ENCODE assay signal across 11 cellular contexts in genomic region chr9:121748080-121748479, GRCh38.
A peak's percentile ranks its signal among the peaks of the same experiment; 100 is the strongest.
DNase-seq lines count a peak whose midpoint lies in the region; ATAC-seq and TF ChIP-seq lines count a peak whose summit lies in the region.
"Had no signal": no experiment of that assay in that cellular context is flagged by ENCODE, and none has a peak within 500 bp of the region (broad histone marks: within the 10 kb centered on the region; RNA-seq: fewer than 3 reads in every experiment).

No MANE protein-coding gene starts in this region.

- H3K27ac ChIP-seq in ACC112 (ENCODE audit: low read depth, low read length) (peak overlapping the region; percentile 58), HCT116 (ENCODE audit: low read depth, low read length) (peak overlapping the region; percentile 51; the same call in 1 of the 2 replicates), caudate nucleus (ENCODE audit: low read depth, low read length) (peak overlapping the region; percentile 93)
- H3K27ac ChIP-seq: C4-2B had no signal

- no peaks in the 10 kb centered on the region for H3K9me2 ChIP-seq in HCT116 (ENCODE audit: insufficient read depth)

- POLR2A ChIA-PET in HCT116 (lab: Charles Lee), result interaction anchor here (0.6 kb wide), 1 partner anchor 17 kb away, joined by 3 read pairs; no protein-coding TSS in a partner anchor

- H3K79me2 ChIP-seq in ACC112 (ENCODE audit: control insufficient read depth, insufficient read depth, low read length, unreplicated experiment), result peaks cover 2% of the 10 kb centered on the region
- peaks cover 36% of the 10 kb centered on the region; the same call in 1 of the 2 replicates for H3K79me2 ChIP-seq in HCT116 (ENCODE audit: insufficient read depth, low read length)

- TF ChIP-seq RAD21 in HCT116 (IDR thresholded peaks at IDR 0.05; ENCODE audit: low read depth), result no peak

- TF ChIP-seq POLR2A in HCT116 (IDR thresholded peaks at IDR 0.05; ENCODE audit: borderline replicate concordance, extremely low read depth, insufficient read depth, insufficient read length), result no peak

- H2AFZ ChIP-seq in ACC112 (ENCODE audit: low read length, unreplicated experiment) (no peak overlapping the region), HCT116 (ENCODE audit: low read depth, low read length, poor library complexity, severe bottlenecking) (no peak overlapping the region)

- H3K27me3 Mint-ChIP-seq in osteocyte (ENCODE audit: unreplicated experiment), result no peaks in the 10 kb centered on the region
- peaks cover 2 to 5% (median 2%) of the 10 kb centered on the region in 3 donors for H3K27me3 Mint-ChIP-seq in CD14-positive monocyte (ENCODE audit: low read depth in 3 of 3)
- H3K27me3 Mint-ChIP-seq: stimulated activated memory B cell treated with anti-CD40 and anti-IgM and Interleukin-4, amounts not matched to agents 10 μg/mL and 1 μg/mL and 100 μg/mL, for 72 hours had no signal

- RAD21 ChIA-PET in HCT116 (lab: Charles Lee; ENCODE audit: low non-redundant PET in 1 of 2, low total read pairs in 2 of 2, uncharacterized antibody in 2 of 2, unreplicated experiment in 2 of 2), result interaction anchor here in 1 of 2 experiments (1.2 kb wide), 1 partner anchor 113 kb away, joined by 3 read pairs; no protein-coding TSS in a partner anchor

- no peak for TF ChIP-seq CTCF in HCT116 (IDR thresholded peaks at IDR 0.05 in 2 of 3, conservative IDR thresholded peaks at IDR 0.05 in 1 of 3; ENCODE audit: borderline replicate concordance in 1 of 3, insufficient read depth in 1 of 3, low read depth in 2 of 3, low read length in 2 of 3)
- no peak for TF ChIP-seq CTCF in osteocyte (IDR thresholded peaks at IDR 0.05)
- no peak for TF ChIP-seq CTCF in CD14-positive monocyte (IDR thresholded peaks at IDR 0.05)

- DNase-seq in HCT116 (ENCODE audit: low read depth, low spot score) (no peak), caudate nucleus (lab: John Stamatoyannopoulos, UW) (peak in 1 of 61 donors; percentile 37), osteocyte (ENCODE audit: extremely low spot score, unreplicated experiment) (no peak), 8988T (no peak), NCI-H187 (lab: John Stamatoyannopoulos, UW) (no peak), CD14-positive monocyte (ENCODE audit: low spot score) (no peak)
- DNase-seq: NCI-H2029 had no signal

- H3K9ac ChIP-seq in HCT116 (ENCODE audit: low read length), result no peak overlapping the region; the same call in 1 of the 2 replicates

- CTCF ChIA-PET in HCT116 (lab: Charles Lee), result no interaction called here

- H3K36me3 Mint-ChIP-seq in osteocyte (ENCODE audit: unreplicated experiment) (peaks cover 2% of the 10 kb centered on the region), CD14-positive monocyte (no peaks in the 10 kb centered on the region)
- H3K36me3 Mint-ChIP-seq: stimulated activated memory B cell treated with anti-CD40 and anti-IgM and Interleukin-4, amounts not matched to agents 10 μg/mL and 1 μg/mL and 100 μg/mL, for 72 hours had no signal

- H3K4me2 ChIP-seq in HCT116 (ENCODE audit: low read length), result peak overlapping the region; percentile 60

- no peaks in the 10 kb centered on the region for H3K9me3 ChIP-seq in HCT116 (ENCODE audit: control insufficient read depth in 1 of 2, insufficient read depth in 1 of 2, low read depth in 1 of 2, low read length in 2 of 2)

- H3K36me3 ChIP-seq in ACC112 (ENCODE audit: insufficient read depth, low read length), result no peaks in the 10 kb centered on the region
- no peaks in the 10 kb centered on the region for H3K36me3 ChIP-seq in HCT116 (ENCODE audit: control insufficient read depth in 1 of 2, insufficient read depth in 2 of 2, low read length in 2 of 2)

- no peaks in the 10 kb centered on the region for H3K27me3 ChIP-seq in ACC112 (ENCODE audit: insufficient read depth, low read length)
- no peaks in the 10 kb centered on the region for H3K27me3 ChIP-seq in HCT116 (ENCODE audit: insufficient read depth, low read length)

- H3K4me3 ChIP-seq in ACC112 (ENCODE audit: low read depth, low read length) (no peak overlapping the region), HCT116 (replicated peaks in 1 of 2; ENCODE audit: low read depth in 1 of 2, low read length in 2 of 2) (no peak overlapping the region)

- no peaks in the 10 kb centered on the region for H3K9me3 Mint-ChIP-seq in osteocyte (ENCODE audit: unreplicated experiment)
- H3K9me3 Mint-ChIP-seq in CD14-positive monocyte, result peaks cover 0 to 1% (median 0%) of the 10 kb centered on the region in 7 donors
- H3K9me3 Mint-ChIP-seq: stimulated activated memory B cell treated with anti-CD40 and anti-IgM and Interleukin-4, amounts not matched to agents 10 μg/mL and 1 μg/mL and 100 μg/mL, for 72 hours had no signal

- BruUV-seq in HCT116 (replicated peaks; lab: Mats Ljungman, UMichigan), result no TSS peak

- peaks cover 37% of the 10 kb centered on the region for H3K4me1 ChIP-seq in ACC112 (ENCODE audit: control insufficient read depth, insufficient read depth, low read length, unreplicated experiment)
- H3K4me1 ChIP-seq in HCT116 (ENCODE audit: control insufficient read depth in 1 of 2, insufficient read depth in 2 of 2, low read length in 2 of 2), result peaks cover 58 to 77% of the 10 kb centered on the region in 2 experiments

- H3K4me3 Mint-ChIP-seq in osteocyte (ENCODE audit: unreplicated experiment), result no peak overlapping the region
- no peak overlapping the region for H3K4me3 Mint-ChIP-seq in CD14-positive monocyte
- H3K4me3 Mint-ChIP-seq: stimulated activated memory B cell treated with anti-CD40 and anti-IgM and Interleukin-4, amounts not matched to agents 10 μg/mL and 1 μg/mL and 100 μg/mL, for 72 hours had no signal

- peaks cover 68% of the 10 kb centered on the region for H3K4me1 Mint-ChIP-seq in osteocyte (ENCODE audit: unreplicated experiment)
- no peaks in the 10 kb centered on the region for H3K4me1 Mint-ChIP-seq in CD14-positive monocyte
- H3K4me1 Mint-ChIP-seq: stimulated activated memory B cell treated with anti-CD40 and anti-IgM and Interleukin-4, amounts not matched to agents 10 μg/mL and 1 μg/mL and 100 μg/mL, for 72 hours had no signal

- H4K20me1 ChIP-seq in HCT116 (ENCODE audit: insufficient read depth), result no peaks in the 10 kb centered on the region

- intact Hi-C loops in HCT116 (cut with micrococcal nuclease) (no loop called here), CD14-positive monocyte (cut with micrococcal nuclease) (no loop called here)

- H3K27ac Mint-ChIP-seq in osteocyte (ENCODE audit: unreplicated experiment), result peak overlapping the region; percentile 71
- no peak overlapping the region for H3K27ac Mint-ChIP-seq in CD14-positive monocyte
- H3K27ac Mint-ChIP-seq: stimulated activated memory B cell treated with anti-CD40 and anti-IgM and Interleukin-4, amounts not matched to agents 10 μg/mL and 1 μg/mL and 100 μg/mL, for 72 hours had no signal

- ATAC-seq in HCT116 (no peak), GM21447 (IDR thresholded peaks at IDR 0.05; ENCODE audit: unreplicated experiment) (no peak)
- ATAC-seq: stimulated activated memory B cell treated with anti-CD40 and anti-IgM and Interleukin-4, amounts not matched to agents 10 μg/mL and 1 μg/mL and 100 μg/mL, for 72 hours had no signal

TF ChIP-seq in HCT116, 20 proteins besides CTCF, POLR2A, EP300 and RAD21:
- TF ChIP-seq POLR2AphosphoS5 (IDR thresholded peaks at IDR 0.05; ENCODE audit: low read depth, low read length) (no peak), CBX3 (IDR thresholded peaks at IDR 0.05; ENCODE audit: low read depth) (no peak), EZH2 (IDR thresholded peaks at IDR 0.05) (no peak), SP1 (IDR thresholded peaks at IDR 0.05; ENCODE audit: low read depth) (no peak), ZNF274 (IDR thresholded peaks at IDR 0.05; ENCODE audit: low read depth, low read length) (no peak), CEBPB (IDR thresholded peaks at IDR 0.05; ENCODE audit: low read depth) (no peak), ZFX (IDR thresholded peaks at IDR 0.05) (no peak), MAX (IDR thresholded peaks at IDR 0.05) (no peak), JUND (IDR thresholded peaks at IDR 0.05) (no peak)
